17 cellular contexts compared by ENCODE assay signal in the genomic region with DNA sequence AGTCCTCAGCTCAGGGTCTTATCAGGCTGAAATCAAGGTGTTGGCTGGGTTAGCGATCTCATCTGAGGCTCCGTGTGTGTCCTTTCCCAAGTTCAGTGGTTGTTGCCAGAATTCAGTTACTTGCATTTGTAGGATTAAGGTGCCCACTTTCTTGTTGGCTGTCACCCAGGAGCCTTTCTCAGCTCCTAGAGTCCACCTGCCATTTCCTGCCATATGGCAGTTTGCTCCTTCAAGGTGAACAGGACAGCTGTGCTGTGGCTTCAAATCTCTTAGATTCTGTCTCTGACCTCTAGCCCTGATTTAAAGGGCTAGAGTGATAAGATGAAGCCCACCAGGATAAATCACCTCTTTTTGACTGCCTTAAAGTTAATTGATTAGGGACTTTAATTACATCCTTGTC. TPM values are rescaled to one million over a fixed set of nuclear protein-coding genes. Genes with fewer than 3 reads are reported as not detected.
DNase-seq lines count a peak whose midpoint lies in the region; ATAC-seq and TF ChIP-seq lines count a peak whose summit lies in the region.
"Had no signal": no experiment of that assay in that cellular context is flagged by ENCODE, and none has a peak within 500 bp of the region (broad histone marks: within the 10 kb centered on the region; RNA-seq: fewer than 3 reads in every experiment).

No MANE protein-coding gene starts in this region.

- peak overlapping the region; percentile 67 for H2AFZ ChIP-seq in neuron (ENCODE audit: low read depth, low read length)

- H3K36me3 ChIP-seq in Panc1 (ENCODE audit: control insufficient read depth, insufficient read depth, low read length) (peaks cover 19% of the 10 kb centered on the region), neuron (ENCODE audit: insufficient read depth, low read length) (peaks cover 18% of the 10 kb centered on the region)

- TF ChIP-seq CTCF in HL-60 (IDR thresholded peaks at IDR 0.05; ENCODE audit: insufficient read depth, low read length) (no peak), Panc1 (IDR thresholded peaks at IDR 0.05) (no peak)

- no peak for ATAC-seq in activated CD8-positive, alpha-beta memory T cell treated with anti-CD3 and anti-CD28 coated beads, Interleukin-2, amount 10 ng/mL, durations not matched to agents 7 days and 5 days
- ATAC-seq in Panc1 (no peak), GM19467 (IDR thresholded peaks at IDR 0.05; ENCODE audit: unreplicated experiment) (no peak), HG03571 (IDR thresholded peaks at IDR 0.05; ENCODE audit: unreplicated experiment) (no peak)
- ATAC-seq in stimulated activated effector memory CD8-positive, alpha-beta T cell treated with anti-CD3 and anti-CD28 coated beads, Interleukin-12 subunit alpha, Interleukin-12 subunit beta, amount 100 ng/mL, for 72 hours, result no peak

- intact Hi-C loops in Panc1 (cut with micrococcal nuclease; ENCODE audit: unreplicated experiment), result no loop called here

- no peak overlapping the region for H3K4me3 Mint-ChIP-seq in activated CD8-positive, alpha-beta memory T cell treated with anti-CD3 and anti-CD28 coated beads, Interleukin-2, amount 10 ng/mL, durations not matched to agents 7 days and 5 days
- no peak overlapping the region for H3K4me3 Mint-ChIP-seq in stimulated activated effector memory CD8-positive, alpha-beta T cell treated with anti-CD3 and anti-CD28 coated beads, Interleukin-12 subunit alpha, Interleukin-12 subunit beta, amount 100 ng/mL, for 72 hours
- H3K4me3 Mint-ChIP-seq: type B pancreatic cell had no signal

- peaks cover 23% of the 10 kb centered on the region for H3K36me3 Mint-ChIP-seq in activated CD8-positive, alpha-beta memory T cell treated with anti-CD3 and anti-CD28 coated beads, Interleukin-2, amount 10 ng/mL, durations not matched to agents 7 days and 5 days
- peaks cover 37% of the 10 kb centered on the region for H3K36me3 Mint-ChIP-seq in stimulated activated effector memory CD8-positive, alpha-beta T cell treated with anti-CD3 and anti-CD28 coated beads, Interleukin-12 subunit alpha, Interleukin-12 subunit beta, amount 100 ng/mL, for 72 hours
- H3K36me3 Mint-ChIP-seq: type B pancreatic cell had no signal

- CTCF ChIA-PET in activated CD8-positive, alpha-beta memory T cell treated with anti-CD3 and anti-CD28 coated beads, Interleukin-2, amount 10 ng/mL, durations not matched to agents 7 days and 5 days (lab: Charles Lee), result interaction anchor here (1.1 to 3.7 kb wide), 11 partner anchors 8 to 463 kb away, joined by 3 to 15 read pairs (median 10); partner anchors contain the start of gene SEC31B
- CTCF ChIA-PET in Panc1 (lab: Charles Lee), result interaction anchor here (0.6 to 1.6 kb wide), 2 partner anchors 294 to 343 kb away, joined by 4 to 6 read pairs; no protein-coding TSS in a partner anchor

- H3K27ac Mint-ChIP-seq in activated CD8-positive, alpha-beta memory T cell treated with anti-CD3 and anti-CD28 coated beads, Interleukin-2, amount 10 ng/mL, durations not matched to agents 7 days and 5 days, result no peak overlapping the region
- H3K27ac Mint-ChIP-seq in stimulated activated effector memory CD8-positive, alpha-beta T cell treated with anti-CD3 and anti-CD28 coated beads, Interleukin-12 subunit alpha, Interleukin-12 subunit beta, amount 100 ng/mL, for 72 hours, result no peak overlapping the region
- H3K27ac Mint-ChIP-seq: type B pancreatic cell had no signal

- H3K4me1 ChIP-seq in Panc1 (ENCODE audit: control insufficient read depth, insufficient read depth, low read length), result peaks cover 31% of the 10 kb centered on the region
- H3K4me1 ChIP-seq in neuron (ENCODE audit: insufficient read depth, low read length), result peaks cover 20% of the 10 kb centered on the region

- POLR2A ChIA-PET in Panc1 (lab: Charles Lee), result no interaction called here

- H3K27me3 ChIP-seq in HL-60 (ENCODE audit: insufficient read depth, poor library complexity, severe bottlenecking), result no peaks in the 10 kb centered on the region
- no peaks in the 10 kb centered on the region for H3K27me3 ChIP-seq in Panc1 (ENCODE audit: control insufficient read depth, insufficient read depth, low read length)
- no peaks in the 10 kb centered on the region for H3K27me3 ChIP-seq in neuron (ENCODE audit: insufficient read depth, low read length)
- H3K27me3 ChIP-seq: Peyer's patch had no signal

- peak; percentile 40 for DNase-seq in activated CD8-positive, alpha-beta memory T cell treated with anti-CD3 and anti-CD28 coated beads, Interleukin-2, amount 10 ng/mL, durations not matched to agents 7 days and 5 days
- DNase-seq in activated CD8-positive, alpha-beta memory T cell treated with anti-CD3 and anti-CD28 coated beads, Interleukin-2, amount 50 U/mL, for 48 hours, result no peak
- DNase-seq in HL-60 (ENCODE audit: low read depth in 1 of 2, low spot score in 1 of 2), result no peak
- DNase-seq in Panc1 (ENCODE audit: low read depth, low spot score), result no peak
- DNase-seq in stimulated activated effector memory CD8-positive, alpha-beta T cell treated with anti-CD3 and anti-CD28 coated beads, Interleukin-12 subunit alpha, Interleukin-12 subunit beta, amount 100 ng/mL, for 72 hours (ENCODE audit: low spot score in 2 of 2), result no peak
- DNase-seq: activated effector memory CD4-positive, alpha-beta T cell treated with anti-CD3 and anti-CD28 coated beads, Interleukin-2, amount 50 U/mL, for 16 hours; GF-D8; head of caudate nucleus; islet precursor cell; KG1; NCI-H1694; NCI-H446; Peyer's patch had no signal

- H3K4me3 ChIP-seq in HL-60 (replicated peaks; ENCODE audit: insufficient read depth, low read length) (no peak overlapping the region), Panc1 (ENCODE audit: low read depth in 2 of 2, low read length in 2 of 2) (no peak overlapping the region), neuron (ENCODE audit: low read length) (no peak overlapping the region)

- peaks cover 18% of the 10 kb centered on the region for H3K4me1 Mint-ChIP-seq in activated CD8-positive, alpha-beta memory T cell treated with anti-CD3 and anti-CD28 coated beads, Interleukin-2, amount 10 ng/mL, durations not matched to agents 7 days and 5 days
- H3K4me1 Mint-ChIP-seq in stimulated activated effector memory CD8-positive, alpha-beta T cell treated with anti-CD3 and anti-CD28 coated beads, Interleukin-12 subunit alpha, Interleukin-12 subunit beta, amount 100 ng/mL, for 72 hours, result peaks cover 19% of the 10 kb centered on the region

- no peaks in the 10 kb centered on the region for H3K9me3 Mint-ChIP-seq in activated CD8-positive, alpha-beta memory T cell treated with anti-CD3 and anti-CD28 coated beads, Interleukin-2, amount 10 ng/mL, durations not matched to agents 7 days and 5 days (ENCODE audit: low read depth)
- no peaks in the 10 kb centered on the region for H3K9me3 Mint-ChIP-seq in stimulated activated effector memory CD8-positive, alpha-beta T cell treated with anti-CD3 and anti-CD28 coated beads, Interleukin-12 subunit alpha, Interleukin-12 subunit beta, amount 100 ng/mL, for 72 hours
- H3K9me3 Mint-ChIP-seq: type B pancreatic cell had no signal

- H3K27me3 Mint-ChIP-seq in activated CD8-positive, alpha-beta memory T cell treated with anti-CD3 and anti-CD28 coated beads, Interleukin-2, amount 10 ng/mL, durations not matched to agents 7 days and 5 days, result no peaks in the 10 kb centered on the region
- H3K27me3 Mint-ChIP-seq: type B pancreatic cell had no signal

- H3K27ac ChIP-seq in HL-60 (replicated peaks) (peak overlapping the region; percentile 58; the same call in 1 of the 2 replicates), Panc1 (ENCODE audit: low read length) (peak overlapping the region; percentile 90)

- no peaks in the 10 kb centered on the region for H3K9me3 ChIP-seq in Panc1 (ENCODE audit: control insufficient read depth, insufficient read depth, low read depth, low read length)
- H3K9me3 ChIP-seq in neuron (ENCODE audit: low read length), result no peaks in the 10 kb centered on the region
- H3K9me3 ChIP-seq: Peyer's patch had no signal

- in situ Hi-C loops in Panc1 (cut with HindIII; ENCODE audit: low pct_unique_long_range_greater_than_20kb, low sequenced_read_pairs), result no loop called here

- no TSS peak for BruUV-seq in Panc1 (replicated peaks; lab: Mats Ljungman, UMichigan)

RNA-seq across cellular contexts. Expression of gene HIF1AN, which starts 1.0 kb away (rescaled TPM):
- total RNA-seq in activated CD8-positive, alpha-beta memory T cell treated with anti-CD3 and anti-CD28 coated beads, Interleukin-2, amount 10 ng/mL, durations not matched to agents 7 days and 5 days, result 10 to 100 TPM; 49.2 to 53.6 TPM
- 83.1 TPM for total RNA-seq in Panc1 (2021; ENCODE audit: unreplicated experiment)
- polyA plus RNA-seq in Panc1 (2012; ENCODE audit: insufficient read length), result 40.8 TPM

RNA-seq across cellular contexts. Expression of gene NDUFB8, which starts 5.1 kb away (rescaled TPM):
- total RNA-seq in activated CD8-positive, alpha-beta memory T cell treated with anti-CD3 and anti-CD28 coated beads, Interleukin-2, amount 10 ng/mL, durations not matched to agents 7 days and 5 days, result 100 to 1,000 TPM; 268 to 300 TPM
- total RNA-seq in Panc1 (2021; ENCODE audit: unreplicated experiment), result 242 TPM
- 245 TPM for polyA plus RNA-seq in Panc1 (2012; ENCODE audit: insufficient read length)

RNA-seq across cellular contexts. Expression of gene SEC31B, which starts 15.1 kb away (rescaled TPM):
- total RNA-seq in activated CD8-positive, alpha-beta memory T cell treated with anti-CD3 and anti-CD28 coated beads, Interleukin-2, amount 10 ng/mL, durations not matched to agents 7 days and 5 days, result 100 to 1,000 TPM in 1 of 2 experiments, 10 to 100 TPM in 1; 42.9 to 120 TPM
- total RNA-seq in Panc1 (2021; ENCODE audit: unreplicated experiment), result 17.8 TPM
- polyA plus RNA-seq in Panc1 (2012; ENCODE audit: insufficient read length), result 12.2 TPM
